In genomic region chr19:17947815-17948473, GRCh38 we compare ENCODE assay signal across 8 cellular contexts. TPM values are rescaled to one million over a fixed set of nuclear protein-coding genes. Genes with fewer than 3 reads are reported as not detected.
DNase-seq lines count a peak whose midpoint lies in the region; ATAC-seq and TF ChIP-seq lines count a peak whose summit lies in the region.

No MANE protein-coding gene starts in this region.

- H3K27me3 ChIP-seq in heart left ventricle (peaks cover 25 to 50% (median 35%) of the 10 kb centered on the region in 9 donors), upper lobe of left lung (peaks cover 4 to 43% (median 25%) of the 10 kb centered on the region in 4 donors)

- H3K36me3 ChIP-seq in heart left ventricle (peaks cover 0 to 14% (median 4%) of the 10 kb centered on the region in 9 donors), upper lobe of left lung (peaks cover 0 to 12% (median 8%) of the 10 kb centered on the region in 4 donors)

- H3K9me3 Mint-ChIP-seq in progenitor cell of endocrine pancreas (ENCODE audit: low read depth), result no peaks in the 10 kb centered on the region

- H3K4me3 Mint-ChIP-seq in progenitor cell of endocrine pancreas (ENCODE audit: low read depth), result peak overlapping the region; percentile 79

- ATAC-seq in HG02840 (IDR thresholded peaks at IDR 0.05; ENCODE audit: low FRiP score, unreplicated experiment) (peak; percentile 61), heart left ventricle (peak; percentile 65 to 92 (median 90)), upper lobe of left lung (ENCODE audit: low FRiP score in 2 of 2) (peak; percentile 69 to 92)

- no peak for TF ChIP-seq EP300 in upper lobe of left lung (IDR thresholded peaks at IDR 0.05)

- H3K27me3 Mint-ChIP-seq in progenitor cell of endocrine pancreas, result peaks cover 7% of the 10 kb centered on the region

- intact Hi-C loops in heart left ventricle (cut with DNase I), result loop anchor here in 5 of 10 donors (2.0 to 5.0 kb wide), 2 partner anchors 49 to 109 kb away; no protein-coding TSS in a partner anchor

- 0 to 1% (median 0%) methylated on average over 26 to 89 of the region's 89 CpGs for WGBS in heart left ventricle, 4 donors
- 0% methylated on average over 16 of the region's 89 CpGs; no CpG with 5 or more reads in 1 of the 2 donors for whole genome bisulfite sequencing in upper lobe of left lung, 2 donors

- no peak overlapping the region for H3K27ac Mint-ChIP-seq in progenitor cell of endocrine pancreas

- DNase-seq in GM12865 (ENCODE audit: low read depth), result peak; percentile 97
- DNase-seq in NCI-H146 (lab: John Stamatoyannopoulos, UW), result peak; percentile 99
- DNase-seq in SW480 (ENCODE audit: low spot score), result peak; percentile 91
- peak; percentile 86 for DNase-seq in activated naive CD8-positive, alpha-beta T cell treated with anti-CD3 and anti-CD28 coated beads, Interleukin-2, amount 50 U/mL, for 16 hours (ENCODE audit: low read depth, low spot score)
- peak; percentile 93 to 96 (median 94) for DNase-seq in heart left ventricle
- DNase-seq in progenitor cell of endocrine pancreas (ENCODE audit: low spot score, unreplicated experiment), result peak; percentile 99
- peak; percentile 92 to 98 for DNase-seq in upper lobe of left lung

- no peaks in the 10 kb centered on the region for H3K36me3 Mint-ChIP-seq in progenitor cell of endocrine pancreas (ENCODE audit: insufficient read depth)

- H3K4me3 ChIP-seq in GM12865 (ENCODE audit: low read depth, low read length) (peak overlapping the region; percentile 50), heart left ventricle (peak overlapping the region; percentile 65 to 94 (median 81)), upper lobe of left lung (peak overlapping the region; percentile 77 to 92 (median 86))

- H3K4me1 Mint-ChIP-seq in progenitor cell of endocrine pancreas (ENCODE audit: low read depth), result peaks cover 18% of the 10 kb centered on the region

- TF ChIP-seq CTCF in GM12865 (IDR thresholded peaks at IDR 0.05; ENCODE audit: insufficient read depth, low read depth, low read length, missing control alignments) (no peak), heart left ventricle (IDR thresholded peaks at IDR 0.05) (no peak), progenitor cell of endocrine pancreas (IDR thresholded peaks at IDR 0.05; ENCODE audit: unreplicated experiment) (no peak), upper lobe of left lung (IDR thresholded peaks at IDR 0.05) (no peak)

- H3K4me1 ChIP-seq in heart left ventricle, result peaks cover 6 to 55% (median 38%) of the 10 kb centered on the region in 12 donors
- peaks cover 36 to 63% (median 46%) of the 10 kb centered on the region in 4 donors for H3K4me1 ChIP-seq in upper lobe of left lung

- TF ChIP-seq POLR2A in heart left ventricle (IDR thresholded peaks at IDR 0.05) (no peak), upper lobe of left lung (IDR thresholded peaks at IDR 0.05) (no peak)

- no peaks in the 10 kb centered on the region for H3K9me3 ChIP-seq in heart left ventricle
- no peaks in the 10 kb centered on the region for H3K9me3 ChIP-seq in upper lobe of left lung

- peak overlapping the region in 7 of 12 donors; percentile 47 to 80 (median 56) for H3K27ac ChIP-seq in heart left ventricle
- peak overlapping the region in 3 of 4 donors; percentile 56 to 85 (median 61) for H3K27ac ChIP-seq in upper lobe of left lung

RNA-seq across cellular contexts. Expression of gene CCDC124, which starts 15.1 kb away (rescaled TPM):
- total RNA-seq in heart left ventricle, result 100 to 1,000 TPM in 1 of 9 donors, 10 to 100 TPM in 8; 45.4 to 115 (median 66.1) TPM
- 100 to 1,000 TPM; 157 to 195 TPM for polyA plus RNA-seq in heart left ventricle
- total RNA-seq in progenitor cell of endocrine pancreas, result 80.2 and 84.3 TPM in 2 replicates
- total RNA-seq in upper lobe of left lung, result 10 to 100 TPM; 50.2 to 83.3 (median 62.1) TPM

RNA-seq across cellular contexts. Expression of gene KCNN1, which starts 19.0 kb away (rescaled TPM):
- total RNA-seq in heart left ventricle (under 1 TPM in 2 of 9 donors, not detected in 7; 0.07 to 0.27 TPM), progenitor cell of endocrine pancreas (19.6 and 20.3 TPM in 2 replicates), upper lobe of left lung (under 1 TPM in 2 of 6 donors, not detected in 4; 0.34 to 0.37 TPM)
- polyA plus RNA-seq in heart left ventricle, result under 1 TPM; 0.03 to 0.08 TPM

Comparison
In these comparisons a context has a peak if more than half of its experiments do, and no peak if none do; other contexts are left out.
1. Peak in every context shown above with its lines: DNase-seq, ATAC-seq, H3K4me3 ChIP-seq and H3K27ac ChIP-seq.
2. RNA of gene KCNN1, which starts 19.0 kb away (total RNA-seq): 19.6 to 20.3 TPM in progenitor cell of endocrine pancreas; 0.34 to 0.37 TPM in upper lobe of left lung and 0.07 to 0.27 TPM in heart left ventricle; every median in the first group is over 10 times any median in the second.